22 cellular contexts compared by ENCODE assay signal in the genomic region with DNA sequence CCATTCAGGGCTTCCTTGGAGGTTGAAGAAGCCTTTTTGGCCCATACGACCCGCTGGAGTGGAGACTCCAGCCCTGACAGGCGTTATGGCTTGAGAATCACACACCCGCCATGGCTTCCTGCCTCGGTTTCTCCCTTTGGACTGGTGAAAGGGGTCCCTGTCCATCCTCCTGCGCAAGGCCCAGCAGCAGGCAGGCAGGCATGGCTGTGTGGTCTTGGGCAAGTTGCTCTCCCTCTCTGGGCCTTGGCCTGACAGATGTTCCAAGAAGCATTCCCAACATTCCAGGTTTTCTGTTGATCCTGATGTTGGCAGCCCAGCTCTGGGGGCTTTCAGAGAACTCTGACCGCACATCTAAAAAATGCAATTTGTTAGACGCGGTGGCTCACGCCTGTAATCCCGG. TPM values are rescaled to one million over a fixed set of nuclear protein-coding genes. Genes with fewer than 3 reads are reported as not detected.
DNase-seq lines count a peak whose midpoint lies in the region; ATAC-seq, FAIRE-seq and TF ChIP-seq lines count a peak whose summit lies in the region.
"Had no signal": no experiment of that assay in that cellular context is flagged by ENCODE, and none has a peak within 500 bp of the region (broad histone marks: within the 10 kb centered on the region; RNA-seq: fewer than 3 reads in every experiment).

No MANE protein-coding gene starts in this region.

- no peaks in the 10 kb centered on the region for H3K9me1 ChIP-seq in K562 (ENCODE audit: control insufficient read depth, insufficient read depth, low read length)

- CTCF ChIA-PET in HepG2 (lab: Yijun Ruan, JAX; ENCODE audit: low intra/inter-chr PET ratio, low total read pairs) (no interaction called here), K562 (lab: Yijun Ruan, JAX; ENCODE audit: low intra/inter-chr PET ratio) (no interaction called here)

- no peaks in the 10 kb centered on the region for H3K9me2 ChIP-seq in Karpas-422 (replicated peaks; ENCODE audit: insufficient read depth, low read length)

- H4K20me1 ChIP-seq in HepG2 (ENCODE audit: insufficient read depth, low read length) (peaks cover 11% of the 10 kb centered on the region; the same call in 1 of the 2 replicates), K562 (replicated peaks; ENCODE audit: control insufficient read depth, insufficient read depth, low read length) (no peaks in the 10 kb centered on the region; the same call in 1 of the 2 replicates), Karpas-422 (ENCODE audit: insufficient read depth, low read depth, low read length) (peaks cover 34% of the 10 kb centered on the region)

- TF ChIP-seq POLR2A in HepG2 (IDR thresholded peaks at IDR 0.05; ENCODE audit: insufficient read depth in 1 of 2, low read depth in 2 of 2, low read length in 2 of 2) (no peak), right lobe of liver (IDR thresholded peaks at IDR 0.05) (no peak), K562 (conservative IDR thresholded peaks at IDR 0.05) (no peak)

- peak overlapping the region; percentile 12 for H3K27ac Mint-ChIP-seq in glutamatergic neuron (ENCODE audit: unreplicated experiment)
- H3K27ac Mint-ChIP-seq: B cell; CD4-positive, alpha-beta T cell; CD8-positive, alpha-beta T cell had no signal

- no peak overlapping the region for H3K4me2 ChIP-seq in HepG2 (ENCODE audit: low read depth, low read length)
- H3K4me2 ChIP-seq in K562 (ENCODE audit: insufficient read depth, low read length), result no peak overlapping the region
- no peak overlapping the region for H3K4me2 ChIP-seq in Karpas-422 (ENCODE audit: low read depth, low read length, poor library complexity, severe bottlenecking)
- H3K4me2 ChIP-seq: A549; BLaER1 treated with 17β-estradiol and CSF1 and Interleukin-3, amounts not matched to agents 10 nM and 100 nM had no signal

- H3K9me3 ChIP-seq in HepG2 (ENCODE audit: low read length) (no peaks in the 10 kb centered on the region), right lobe of liver (no peaks in the 10 kb centered on the region), K562 (replicated peaks; ENCODE audit: control insufficient read depth, insufficient read depth, low read depth, low read length) (no peaks in the 10 kb centered on the region), Karpas-422 (ENCODE audit: low read length) (no peaks in the 10 kb centered on the region)
- H3K9me3 ChIP-seq: A549; BLaER1 treated with 17β-estradiol and CSF1 and Interleukin-3, amounts not matched to agents 10 nM and 100 nM; Caco-2 had no signal

- H3K4me1 Mint-ChIP-seq in glutamatergic neuron (ENCODE audit: low read depth, unreplicated experiment), result peaks cover 30% of the 10 kb centered on the region

- H3K4me3 ChIP-seq in HepG2 (replicated peaks in 1 of 3; ENCODE audit: insufficient read depth in 1 of 3, low read depth in 2 of 3, low read length in 3 of 3) (no peak overlapping the region), right lobe of liver (no peak overlapping the region), K562 (no peak overlapping the region), Karpas-422 (ENCODE audit: low read length) (no peak overlapping the region)
- H3K4me3 ChIP-seq: A549; BLaER1 treated with 17β-estradiol and CSF1 and Interleukin-3, amounts not matched to agents 10 nM and 100 nM had no signal

- 98% methylated on average over 11 of the region's 11 CpGs for WGBS in HepG2 (ENCODE audit: low lambda C conversion rate)
- 84% methylated on average over 10 of the region's 11 CpGs for WGBS in right lobe of liver (ENCODE audit: insufficient coverage, low coverage, low lambda C conversion rate, missing lambda C conversion rate)
- WGBS in K562 (ENCODE audit: insufficient coverage, low coverage, missing lambda C conversion rate), result 61% methylated on average over 10 of the region's 11 CpGs

- no peak for DNase-seq in HepG2 (ENCODE audit: low spot score)
- no peak for DNase-seq in right lobe of liver
- DNase-seq in K562 (ENCODE audit: extremely low read depth in 1 of 4, low spot score in 3 of 4), result no peak
- DNase-seq in glutamatergic neuron, result no peak
- no peak for DNase-seq in Karpas-422
- DNase-seq in GF-D8 (lab: John Stamatoyannopoulos, UW), result no peak
- DNase-seq in dedifferentiated amniotic fluid mesenchymal stem cell (ENCODE audit: extremely low spot score), result no peak
- DNase-seq: AML-193; Caco-2; Calu3; CD4-positive, alpha-beta T cell; CD8-positive, alpha-beta T cell; DMS79 treated with DMSO at 0.1 percent for 48 hours had no signal

- no peak overlapping the region for H3K9ac ChIP-seq in HepG2 (ENCODE audit: insufficient read depth, low read depth, low read length)
- H3K9ac ChIP-seq in K562 (ENCODE audit: insufficient read depth in 1 of 2, low read depth in 2 of 2, low read length in 2 of 2), result no peak overlapping the region
- H3K9ac ChIP-seq in Karpas-422 (ENCODE audit: low read length), result no peak overlapping the region
- H3K9ac ChIP-seq: BLaER1 treated with 17β-estradiol and CSF1 and Interleukin-3, amounts not matched to agents 10 nM and 100 nM had no signal

- FAIRE-seq in HepG2 (lab: Jason Lieb, UNC) (no peak), K562 (lab: Jason Lieb, UNC) (no peak)
- FAIRE-seq: A549, D721Med, G401.6, GM12891, GM19239 had no signal

- BruUV-seq in HepG2 (replicated peaks; lab: Mats Ljungman, UMichigan) (no TSS peak), K562 (replicated peaks; lab: Mats Ljungman, UMichigan) (no TSS peak)

- intact Hi-C loops in HepG2 (cut with micrococcal nuclease; ENCODE audit: unreplicated experiment), result no loop called here
- intact Hi-C loops in right lobe of liver (cut with DNase I), result no loop called here
- intact Hi-C loops in K562 (cut with micrococcal nuclease), result no loop called here

- no peaks in the 10 kb centered on the region for H3K36me3 Mint-ChIP-seq in glutamatergic neuron (ENCODE audit: unreplicated experiment)
- H3K36me3 Mint-ChIP-seq: CD8-positive, alpha-beta T cell had no signal

- POLR2A ChIA-PET in HepG2 (lab: Yijun Ruan, JAX) (no interaction called here), K562 (lab: Yijun Ruan, JAX) (interaction anchor here (0.6 kb wide), 2 partner anchors 134 to 460 kb away, joined by 3 to 4 read pairs; no protein-coding TSS in a partner anchor)

- TF ChIP-seq EP300 in HepG2 (IDR thresholded peaks at IDR 0.05; ENCODE audit: low read depth in 2 of 2, low read length in 2 of 2), result no peak
- TF ChIP-seq EP300 in HepG2 (CRISPR knock-in tag; IDR thresholded peaks at IDR 0.05; ENCODE audit: borderline replicate concordance), result no peak
- TF ChIP-seq EP300 in K562 (IDR thresholded peaks at IDR 0.05; ENCODE audit: low read length), result no peak

- TF ChIP-seq RAD21 in HepG2 (CRISPR knock-in tag; IDR thresholded peaks at IDR 0.05) (no peak), K562 (CRISPR knock-in tag; conservative IDR thresholded peaks at IDR 0.05 in 1 of 2, IDR thresholded peaks at IDR 0.05 in 1 of 2) (no peak)

- no peak overlapping the region for H3K4me3 Mint-ChIP-seq in glutamatergic neuron (ENCODE audit: unreplicated experiment)
- H3K4me3 Mint-ChIP-seq: B cell; CD4-positive, alpha-beta T cell; CD8-positive, alpha-beta T cell had no signal

- H3K27me3 Mint-ChIP-seq in glutamatergic neuron (ENCODE audit: unreplicated experiment), result peaks cover 15% of the 10 kb centered on the region

- in situ Hi-C loops in HepG2 (cut with HindIII; ENCODE audit: extremely low pct_ligation_motif_present, low pct_unique_long_range_greater_than_20kb) (no loop called here), K562 (cut with MboI) (no loop called here)

- H3K36me3 ChIP-seq in HepG2 (replicated peaks in 1 of 2; ENCODE audit: control insufficient read depth in 1 of 2, insufficient read depth in 2 of 2, low read length in 2 of 2) (peaks cover 0 to 3% of the 10 kb centered on the region in 2 experiments; a peak in 2 of 5 replicates), right lobe of liver (no peaks in the 10 kb centered on the region), K562 (ENCODE audit: control insufficient read depth, insufficient read depth, low read length) (no peaks in the 10 kb centered on the region), Karpas-422 (ENCODE audit: insufficient read depth, low read length) (no peaks in the 10 kb centered on the region)
- H3K36me3 ChIP-seq: BLaER1 treated with 17β-estradiol and CSF1 and Interleukin-3, amounts not matched to agents 10 nM and 100 nM had no signal

- H2AFZ ChIP-seq in HepG2 (ENCODE audit: low read length) (no peak overlapping the region), K562 (ENCODE audit: low read depth, low read length) (no peak overlapping the region), Karpas-422 (ENCODE audit: low read length) (no peak overlapping the region)

- H3K9me3 Mint-ChIP-seq in glutamatergic neuron (ENCODE audit: unreplicated experiment), result peaks cover 9% of the 10 kb centered on the region
- H3K9me3 Mint-ChIP-seq: CD4-positive, alpha-beta T cell; CD8-positive, alpha-beta T cell had no signal

- H3K4me1 ChIP-seq in HepG2 (ENCODE audit: insufficient read depth, low read length) (no peaks in the 10 kb centered on the region), right lobe of liver (no peaks in the 10 kb centered on the region), K562 (replicated peaks in 1 of 2; ENCODE audit: control insufficient read depth in 2 of 2, insufficient read depth in 2 of 2, low read length in 2 of 2) (peaks cover 0 to 15% of the 10 kb centered on the region in 2 experiments; a peak in 3 of 5 replicates), Karpas-422 (ENCODE audit: low read length) (no peaks in the 10 kb centered on the region)
- H3K4me1 ChIP-seq: A549, Caco-2 had no signal

- H3K27me3 ChIP-seq in HepG2 (ENCODE audit: control insufficient read depth in 1 of 2, insufficient read depth in 2 of 2, low read length in 2 of 2) (no peaks in the 10 kb centered on the region), right lobe of liver (no peaks in the 10 kb centered on the region), K562 (ENCODE audit: control insufficient read depth in 2 of 2, insufficient read depth in 2 of 2, low read length in 2 of 2) (peaks cover 10 to 26% of the 10 kb centered on the region in 2 experiments), Karpas-422 (ENCODE audit: low read length) (no peaks in the 10 kb centered on the region)

- no peak for TF ChIP-seq CTCF in HepG2 (CRISPR knock-in tag; IDR thresholded peaks at IDR 0.05)
- no peak for TF ChIP-seq CTCF in right lobe of liver (IDR thresholded peaks at IDR 0.05)
- no peak for TF ChIP-seq CTCF in K562 (IDR thresholded peaks at IDR 0.05 in 2 of 3, conservative IDR thresholded peaks at IDR 0.05 in 1 of 3; ENCODE audit: insufficient read depth in 2 of 3, low read depth in 1 of 3, low read length in 3 of 3)
- TF ChIP-seq CTCF in glutamatergic neuron (IDR thresholded peaks at IDR 0.05; ENCODE audit: partially characterized antibody, unreplicated experiment), result no peak

- no peak for ATAC-seq in HepG2
- no peak for ATAC-seq in right lobe of liver
- ATAC-seq in K562, result no peak
- ATAC-seq: A549; CD8-positive, alpha-beta T cell had no signal

- no peaks in the 10 kb centered on the region for H3K79me2 ChIP-seq in HepG2 (ENCODE audit: insufficient read depth, low read length)
- H3K79me2 ChIP-seq in K562 (ENCODE audit: control insufficient read depth, insufficient read depth, low read length), result no peaks in the 10 kb centered on the region
- H3K79me2 ChIP-seq in Karpas-422 (ENCODE audit: low read length), result 0 out of 2 replicates have a peak, but pooled peaks cover 2% of the 10 kb centered on the region

- H3K27ac ChIP-seq in HepG2 (ENCODE audit: extremely low read length, insufficient read depth, low read length), result no peak overlapping the region
- H3K27ac ChIP-seq in right lobe of liver, result no peak overlapping the region
- H3K27ac ChIP-seq in K562 (ENCODE audit: extremely low read depth, low read depth, low read length), result no peak overlapping the region
- H3K27ac ChIP-seq in Karpas-422 (ENCODE audit: low read length), result no peak overlapping the region
- H3K27ac ChIP-seq: 22Rv1; A549; BLaER1 treated with 17β-estradiol and CSF1 and Interleukin-3, amounts not matched to agents 10 nM and 100 nM; C4-2B had no signal

RNA-seq across cellular contexts. Expression of gene PTPRS, which starts 8.1 kb away (rescaled TPM):
- total RNA-seq in HepG2 (2016; rRNA removed; fragmentation: Illumina TruSeq; extraction: Trizol), result 21.3 and 32.7 TPM in 2 replicates
- total RNA-seq in HepG2 (2016; cell fraction: cytosol; rRNA removed; fragmentation: Illumina TruSeq; extraction: Trizol; ENCODE audit: low read depth), result 8.8 and 10.2 TPM in 2 replicates
- 17.7 and 32.1 TPM in 2 replicates for total RNA-seq in HepG2 (2016; cell fraction: insoluble cytoplasmic fraction; rRNA removed; fragmentation: Illumina TruSeq; extraction: Trizol)
- total RNA-seq in HepG2 (2016; cell fraction: membrane; rRNA removed; fragmentation: Illumina TruSeq; extraction: Trizol), result 21.8 and 23.0 TPM in 2 replicates
- 57.4 and 62.6 TPM in 2 replicates for total RNA-seq in HepG2 (2016; cell fraction: nucleus; rRNA removed; fragmentation: Illumina TruSeq; extraction: Trizol)
- polyA plus RNA-seq in HepG2 (2011; rRNA removed), result 43.9 and 63.5 TPM in 2 replicates
- 36.8 and 40.6 TPM in 2 replicates for polyA plus RNA-seq in HepG2 (2011; cell fraction: cytosol; rRNA removed)
- 194 and 221 TPM in 2 replicates for polyA plus RNA-seq in HepG2 (2011; cell fraction: nucleus; rRNA removed)
- polyA plus RNA-seq in HepG2 (2012), result 24.6 and 49.4 TPM in 2 replicates
- 4.6 and 4.7 TPM in 2 replicates for polyA plus RNA-seq in HepG2 (2016; cell fraction: cytosol; fragmentation: Illumina TruSeq; extraction: Trizol; ENCODE audit: low read depth)
- 8.4 and 10.5 TPM in 2 replicates for polyA plus RNA-seq in HepG2 (2016; cell fraction: insoluble cytoplasmic fraction; fragmentation: Illumina TruSeq; extraction: Trizol; ENCODE audit: low read depth)
- polyA plus RNA-seq in HepG2 (2016; cell fraction: membrane; fragmentation: Illumina TruSeq; extraction: Trizol; ENCODE audit: low read depth), result 5.1 and 5.2 TPM in 2 replicates
- polyA plus RNA-seq in HepG2 (2016; cell fraction: nucleus; fragmentation: Illumina TruSeq; extraction: Trizol; ENCODE audit: insufficient read depth, low read depth), result 68.7 and 77.5 TPM in 2 replicates
- 65.7 and 175 TPM in 2 replicates for polyA minus RNA-seq in HepG2 (2011; rRNA and poly(A)+ RNA removed; ENCODE audit: low replicate concordance)
- polyA minus RNA-seq in HepG2 (2011; cell fraction: cytosol; rRNA and poly(A)+ RNA removed), result 79.6 and 103 TPM in 2 replicates
- polyA minus RNA-seq in HepG2 (2011; cell fraction: nucleus; rRNA and poly(A)+ RNA removed), result 55.6 and 71.9 TPM in 2 replicates
- total RNA-seq in right lobe of liver, result 10 to 100 TPM in 5 of 6 experiments, 1 to 10 TPM in 1; 6.1 to 39.9 (median 22.1) TPM
- total RNA-seq in K562 (2011; cell fraction: chromatin; rRNA removed; ENCODE audit: low replicate concordance), result 79.8 and 180 TPM in 2 replicates
- 97.4 and 130 TPM in 2 replicates for total RNA-seq in K562 (2011; cell fraction: nucleolus; rRNA removed)
- 85.8 and 89.2 TPM in 2 replicates for total RNA-seq in K562 (2011; cell fraction: nucleoplasm; rRNA removed)
- 26.4 and 28.0 TPM in 2 replicates for total RNA-seq in K562 (2014; rRNA removed)
- total RNA-seq in K562 (2014; rRNA removed; fragmentation: Illumina TruSeq; extraction: Trizol), result 6.1 and 6.7 TPM in 2 replicates
- 14.1 and 15.1 TPM in 2 replicates for total RNA-seq in K562 (2015; rRNA removed; fragmentation: Illumina TruSeq; extraction: Trizol)
- 45.2 and 49.4 TPM in 2 replicates for total RNA-seq in K562 (2021)
- 14.9 and 17.4 TPM in 2 replicates for polyA plus RNA-seq in K562 (2011; rRNA removed)
- polyA plus RNA-seq in K562 (2011; cell fraction: cytosol; rRNA removed), result 14.3 and 32.7 TPM in 2 replicates
- polyA plus RNA-seq in K562 (2011; cell fraction: nucleus; rRNA removed), result 54.1 and 106 TPM in 2 replicates
- polyA plus RNA-seq in K562 (2012), result 23.1 and 29.5 TPM in 2 replicates
- 8.3 and 10.7 TPM in 2 replicates for polyA plus RNA-seq in K562 (2014; fragmentation: Illumina TruSeq; extraction: Trizol)
- polyA plus RNA-seq in K562 (2014; fragmentation: Nextera tagmentation; extraction: Ambion mirVana), result 1 to 10 TPM; 1.1 to 1.2 TPM
- polyA plus RNA-seq in K562 (2014; rRNA removed), result 26.9 and 27.4 TPM in 2 replicates
- 11.5 and 28.9 TPM in 2 replicates for polyA minus RNA-seq in K562 (2011; rRNA and poly(A)+ RNA removed)
- 41.9 and 44.2 TPM in 2 replicates for polyA minus RNA-seq in K562 (2011; cell fraction: cytosol; rRNA and poly(A)+ RNA removed)
- 27.2 and 33.5 TPM in 2 replicates for polyA minus RNA-seq in K562 (2011; cell fraction: nucleus; rRNA and poly(A)+ RNA removed)
- 1,064 TPM for total RNA-seq in glutamatergic neuron (ENCODE audit: unreplicated experiment)
- 36.6 and 98.0 TPM in 2 replicates for total RNA-seq in Karpas-422 (2014; rRNA removed; shearing (Covaris generic); ENCODE audit: low replicate concordance)

Comparison
In these comparisons a context has a peak if more than half of its experiments do, and no peak if none do; other contexts are left out.
1. Of the 241 proteins assayed by ChIP-seq in both HepG2 and K562: peak only in HepG2: none; only in K562: ZFP36; in both: none; in neither: 240.